Comparison of ENCODE assay signal across 28 cellular contexts in the genomic region with DNA sequence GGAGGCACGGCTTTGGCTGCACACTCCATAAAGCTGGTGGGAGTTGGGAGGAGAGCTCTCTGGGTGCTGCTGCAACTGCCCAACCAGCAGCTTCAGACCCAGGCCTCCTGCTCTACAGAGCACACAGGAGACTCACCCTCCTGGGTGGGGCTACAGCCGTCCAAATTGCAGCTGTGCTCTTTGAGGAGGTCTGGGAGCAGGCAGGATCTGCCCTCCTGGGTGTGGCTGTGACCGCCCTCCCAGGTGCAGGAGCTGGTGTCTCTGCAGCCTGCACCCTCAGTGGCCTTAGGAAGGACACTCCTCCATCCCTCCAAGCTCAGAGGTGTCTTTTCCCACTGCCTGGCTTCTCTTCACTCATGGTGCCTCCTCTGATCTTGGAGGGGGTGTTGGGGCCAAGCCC. TPM values are rescaled to one million over a fixed set of nuclear protein-coding genes. Genes with fewer than 3 reads are reported as not detected.
"Had no signal": no experiment of that assay in that cellular context is flagged by ENCODE, and none has a peak within 500 bp of the region (broad histone marks: within the 10 kb centered on the region; RNA-seq: fewer than 3 reads in every experiment).

No MANE protein-coding gene starts in this region.

- H3K27ac ChIP-seq: Peyer's patch, RWPE1, SJSA1 had no signal

- H3K36me3 ChIP-seq: Peyer's patch, SJSA1 had no signal

- H3K4me3 Mint-ChIP-seq: activated B cell treated with CpG ODN at 0.5 μM for 24 hours; activated CD4-positive, alpha-beta T cell treated with anti-CD3 and anti-CD28 coated beads, Interleukin-2, amount 10 ng/mL, durations not matched to agents 24 days and 14 days; activated CD8-positive, alpha-beta memory T cell treated with anti-CD3 and anti-CD28 coated beads, Interleukin-2, amount 10 ng/mL, durations not matched to agents 7 days and 5 days; activated naive CD4-positive, alpha-beta T cell treated with anti-CD3 and anti-CD28 coated beads, Interleukin-2, amount 50 U/mL, for 24 hours; activated T-cell treated with anti-CD3 and anti-CD28 coated beads, Interleukin-2, amount 50 U/mL, for 24 hours; activated T-helper 1 cell treated with anti-CD3 and anti-CD28 coated beads, Interleukin-12 subunit alpha, Interleukin-12 subunit beta, Interleukin-2, Interleukin-4 antibody, amounts not matched to agents 30 ng/mL and 10 ng/mL and 1 ng/mL, durations not matched to agents 14 hours and 24 hours and 36 hours; T-helper 17 cell had no signal

- H3K4me1 Mint-ChIP-seq: activated B cell treated with CpG ODN at 0.5 μM for 24 hours; activated naive CD4-positive, alpha-beta T cell treated with anti-CD3 and anti-CD28 coated beads, Interleukin-2, amount 50 U/mL, for 24 hours; T-helper 17 cell had no signal

- H3K27ac Mint-ChIP-seq: activated B cell treated with CpG ODN at 0.5 μM for 24 hours; activated CD4-positive, alpha-beta T cell treated with anti-CD3 and anti-CD28 coated beads, Interleukin-2, amount 10 ng/mL, durations not matched to agents 24 days and 14 days; activated CD8-positive, alpha-beta memory T cell treated with anti-CD3 and anti-CD28 coated beads, Interleukin-2, amount 10 ng/mL, durations not matched to agents 7 days and 5 days; activated naive CD4-positive, alpha-beta T cell treated with anti-CD3 and anti-CD28 coated beads, Interleukin-2, amount 50 U/mL, for 24 hours; activated T-cell treated with anti-CD3 and anti-CD28 coated beads, Interleukin-2, amount 50 U/mL, for 24 hours; activated T-helper 1 cell treated with anti-CD3 and anti-CD28 coated beads, Interleukin-12 subunit alpha, Interleukin-12 subunit beta, Interleukin-2, Interleukin-4 antibody, amounts not matched to agents 30 ng/mL and 10 ng/mL and 1 ng/mL, durations not matched to agents 14 hours and 24 hours and 36 hours; T-helper 17 cell had no signal

- H3K4me3 ChIP-seq: Peyer's patch, SJSA1 had no signal

- ATAC-seq: activated CD8-positive, alpha-beta memory T cell treated with anti-CD3 and anti-CD28 coated beads, Interleukin-2, amount 10 ng/mL, durations not matched to agents 7 days and 5 days; SK-N-SH treated with all-trans-retinoic acid at 6 μM for 48 hours; T-helper 17 cell had no signal

- DNase-seq: activated B cell treated with CpG ODN at 0.5 μM for 24 hours; activated CD4-positive, alpha-beta T cell treated with anti-CD3 and anti-CD28 coated beads for 1 hour; activated CD4-positive, alpha-beta T cell treated with anti-CD3 and anti-CD28 coated beads, Interleukin-2, amount 10 ng/mL, durations not matched to agents 24 days and 14 days; activated CD4-positive, alpha-beta T cell treated with anti-CD3 and anti-CD28 coated beads, Interleukin-2, amount 50 U/mL, for 48 hours; activated CD8-positive, alpha-beta memory T cell treated with anti-CD3 and anti-CD28 coated beads, Interleukin-2, amount 10 ng/mL, durations not matched to agents 7 days and 5 days; activated effector memory CD4-positive, alpha-beta T cell treated with Interleukin-2 at 50 U/mL for 16 hours; activated naive CD4-positive, alpha-beta T cell; activated T-cell treated with anti-CD3 and anti-CD28 coated beads, Interleukin-2, amount 50 U/mL, for 24 hours; aorta; central memory CD4-positive, alpha-beta T cell; Karpas-422; MM.1S; NCI-H1105 treated with DMSO at 0.1 percent for 48 hours; NCI-H1436 treated with DMSO at 0.1 percent for 48 hours; NCI-H187; NCI-H2081; NCI-H510A treated with DMSO at 0.1 percent for 48 hours; NCI-H69; Peyer's patch; SHP77; T-helper 17 cell; T-helper 9 cell had no signal

- H3K27me3 ChIP-seq: Peyer's patch had no signal

- H3K27me3 Mint-ChIP-seq: activated T-cell treated with anti-CD3 and anti-CD28 coated beads, Interleukin-2, amount 50 U/mL, for 24 hours had no signal

- H3K4me1 ChIP-seq: Peyer's patch, SJSA1 had no signal

RNA-seq across cellular contexts. Expression of gene PRF1, which starts 20.0 kb away (rescaled TPM):
- total RNA-seq: bronchial epithelial cell, SJSA1 had no signal

RNA-seq across cellular contexts. Expression of gene ADAMTS14, which starts 49.8 kb away (rescaled TPM):
- total RNA-seq: T-helper 17 cell had no signal
